Comparison of ENCODE assay signal across 13 cellular contexts in genomic region chr7:106114735-106115383, GRCh38. TPM values are rescaled to one million over a fixed set of nuclear protein-coding genes. Genes with fewer than 3 reads are reported as not detected.
DNase-seq lines count a peak whose midpoint lies in the region; ATAC-seq lines count a peak whose summit lies in the region.
"Had no signal": no experiment of that assay in that cellular context is flagged by ENCODE, and none has a peak within 500 bp of the region (broad histone marks: within the 10 kb centered on the region; RNA-seq: fewer than 3 reads in every experiment).

No MANE protein-coding gene starts in this region.

- H3K79me2 ChIP-seq in mesendoderm (ENCODE audit: control insufficient read depth, insufficient read depth, low read length), result peaks cover 12% of the 10 kb centered on the region

- peaks cover 4% of the 10 kb centered on the region for H3K4me1 ChIP-seq in mesendoderm (ENCODE audit: control insufficient read depth, low read depth, low read length)

- no peaks in the 10 kb centered on the region for H3K27me3 ChIP-seq in mesendoderm (ENCODE audit: insufficient read depth, low read length, poor library complexity)
- H3K27me3 ChIP-seq: adrenal gland had no signal

- no peak overlapping the region for H3K27ac ChIP-seq in mesendoderm (ENCODE audit: low read depth, low read length)
- H3K27ac ChIP-seq: 22Rv1, adrenal gland had no signal

- H3K56ac ChIP-seq in mesendoderm (ENCODE audit: low read length), result no peak overlapping the region

- no CpG with 5 or more reads among the region's 5 CpGs for WGBS in mesendoderm (ENCODE audit: extremely low coverage, insufficient coverage, low lambda C conversion rate)

- H2AK5ac ChIP-seq in mesendoderm (ENCODE audit: low read length), result no peak overlapping the region

- no peak overlapping the region for H3K23ac ChIP-seq in mesendoderm (ENCODE audit: low read length)

- H3K4me1 Mint-ChIP-seq in stimulated activated naive CD8-positive, alpha-beta T cell treated with anti-CD3 and anti-CD28 coated beads, Interleukin-15, amount 100 ng/mL, for 72 hours, result peaks cover 47% of the 10 kb centered on the region

- H2BK5ac ChIP-seq in mesendoderm (ENCODE audit: low read length), result no peak overlapping the region

- ATAC-seq in stimulated activated naive CD8-positive, alpha-beta T cell treated with anti-CD3 and anti-CD28 coated beads, Interleukin-15, amount 100 ng/mL, for 72 hours, result no peak
- ATAC-seq in HG02840 (IDR thresholded peaks at IDR 0.05; ENCODE audit: low FRiP score, unreplicated experiment) (no peak), HG03159 (IDR thresholded peaks at IDR 0.05; ENCODE audit: unreplicated experiment) (no peak)

- no peak overlapping the region for H3K4me2 ChIP-seq in mesendoderm (ENCODE audit: low read length)

- H3K4ac ChIP-seq in mesendoderm (ENCODE audit: low read depth, low read length), result no peak overlapping the region

- no peak overlapping the region for H4K8ac ChIP-seq in mesendoderm (ENCODE audit: low read depth, low read length)

- DNase-seq in DMS53 (lab: John Stamatoyannopoulos, UW) (peak; percentile 57), DMS53 treated with DMSO at 0.1 percent for 48 hours (lab: John Stamatoyannopoulos, UW; ENCODE audit: unreplicated experiment) (no peak), mesendoderm (no peak), epidermal melanocyte (ENCODE audit: insufficient read length, low spot score) (no peak)
- peak; percentile 19 for DNase-seq in activated CD8-positive, alpha-beta memory T cell treated with anti-CD3 and anti-CD28 coated beads, Interleukin-2, amount 50 U/mL, for 4 hours
- DNase-seq in stimulated activated naive CD8-positive, alpha-beta T cell treated with anti-CD3 and anti-CD28 coated beads, Interleukin-15, amount 100 ng/mL, for 72 hours, result peak; percentile 26 to 44
- DNase-seq: adrenal gland, EL, HCEC 1CT, NCI-H146 had no signal

- no peaks in the 10 kb centered on the region for H3K27me3 Mint-ChIP-seq in stimulated activated naive CD8-positive, alpha-beta T cell treated with anti-CD3 and anti-CD28 coated beads, Interleukin-15, amount 100 ng/mL, for 72 hours

- no peaks in the 10 kb centered on the region for H3K9me3 Mint-ChIP-seq in stimulated activated naive CD8-positive, alpha-beta T cell treated with anti-CD3 and anti-CD28 coated beads, Interleukin-15, amount 100 ng/mL, for 72 hours

- H3K9ac ChIP-seq in mesendoderm (ENCODE audit: low read length), result no peak overlapping the region

- H3K4me3 ChIP-seq in mesendoderm (ENCODE audit: low read length), result no peak overlapping the region
- H3K4me3 ChIP-seq: adrenal gland had no signal

- peak overlapping the region; percentile 72 to 73 for H3K4me3 Mint-ChIP-seq in stimulated activated naive CD8-positive, alpha-beta T cell treated with anti-CD3 and anti-CD28 coated beads, Interleukin-15, amount 100 ng/mL, for 72 hours

- H2BK15ac ChIP-seq in mesendoderm (replicated peaks; ENCODE audit: low read depth), result no peak overlapping the region

- H4K5ac ChIP-seq in mesendoderm (ENCODE audit: low read length), result no peak overlapping the region

- peak overlapping the region; percentile 3 for H3K18ac ChIP-seq in mesendoderm (ENCODE audit: low read length)

- H3K27ac Mint-ChIP-seq in stimulated activated naive CD8-positive, alpha-beta T cell treated with anti-CD3 and anti-CD28 coated beads, Interleukin-15, amount 100 ng/mL, for 72 hours, result peak overlapping the region; percentile 81 to 89

- H2BK120ac ChIP-seq in mesendoderm (ENCODE audit: low read depth, low read length), result no peak overlapping the region

- H3K79me1 ChIP-seq in mesendoderm (ENCODE audit: low read length), result peaks cover 1% of the 10 kb centered on the region

- H3K36me3 ChIP-seq in mesendoderm (ENCODE audit: control insufficient read depth, insufficient read depth, low read length), result no peaks in the 10 kb centered on the region
- H3K36me3 ChIP-seq: adrenal gland had no signal

RNA-seq across cellular contexts. Expression of gene SYPL1, which starts 2.7 kb away (rescaled TPM):
- polyA plus RNA-seq in mesendoderm (2013, experiment 1 of 2), result 62.6 TPM
- 61.6 TPM for polyA plus RNA-seq in mesendoderm (2013, experiment 2 of 2)

Comparison
In these comparisons a context has a peak if more than half of its experiments do, and no peak if none do; other contexts are left out.
1. DNase-seq: peak in DMS53 (single experiment), activated CD8-positive, alpha-beta memory T cell treated with anti-CD3 and anti-CD28 coated beads, Interleukin-2, amount 50 U/mL, for 4 hours (single experiment) and stimulated activated naive CD8-positive, alpha-beta T cell treated with anti-CD3 and anti-CD28 coated beads, Interleukin-15, amount 100 ng/mL, for 72 hours (2 of 2); none in DMS53 treated with DMSO at 0.1 percent for 48 hours (single experiment), mesendoderm (single experiment) and epidermal melanocyte (single experiment).